ENCODE assay signal across 8 cellular contexts in the genomic region with DNA sequence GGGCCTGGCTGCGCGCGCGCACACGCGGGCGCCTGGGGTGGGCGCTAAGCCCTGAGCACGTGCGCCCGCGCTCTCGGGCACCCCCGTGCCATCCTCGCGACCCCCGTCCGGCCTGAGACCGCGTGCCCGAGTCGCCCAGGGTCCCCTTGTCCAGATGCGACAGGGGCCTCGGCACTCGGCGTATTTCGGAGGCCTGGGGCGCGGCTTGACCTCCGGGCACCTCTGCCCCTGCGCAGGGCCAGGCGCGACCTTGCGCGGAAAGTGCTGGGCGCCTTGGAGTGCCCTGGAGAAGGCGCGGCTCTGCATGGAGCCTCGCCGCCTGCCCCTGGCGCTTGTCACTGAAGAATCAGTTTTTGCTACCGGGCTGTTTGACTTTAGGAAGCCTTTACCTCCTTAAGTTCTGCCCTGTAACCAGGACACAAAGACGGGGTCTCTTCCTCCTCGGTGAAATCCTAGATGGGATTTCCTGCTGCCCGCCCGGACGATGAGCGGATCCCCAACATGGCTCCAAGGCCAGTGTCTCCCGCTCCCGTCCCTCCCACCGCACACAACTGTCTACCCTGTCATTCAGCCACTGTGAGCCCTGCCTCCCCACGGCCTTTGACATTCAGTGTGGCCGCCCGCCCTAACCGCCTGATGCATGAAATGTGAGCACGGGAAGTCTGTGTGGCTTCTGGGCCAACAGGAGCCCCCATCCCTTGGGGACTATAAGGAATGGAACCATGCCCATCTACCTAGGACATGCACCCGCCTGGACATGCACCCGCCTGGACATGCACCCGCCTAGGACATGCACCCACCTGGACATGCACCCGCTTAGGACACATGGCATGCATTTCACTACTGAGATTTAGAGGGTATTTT. TPM values are rescaled to one million over a fixed set of nuclear protein-coding genes. Genes with fewer than 3 reads are reported as not detected.
DNase-seq lines count a peak whose midpoint lies in the region; ATAC-seq, FAIRE-seq and TF ChIP-seq lines count a peak whose summit lies in the region.

No MANE protein-coding gene starts in this region.

- H3K79me2 ChIP-seq in SK-N-SH (ENCODE audit: insufficient read depth): 0 out of 2 replicates have a peak, but pooled peaks cover 5% of the 10 kb centered on the region

- peak overlapping the region; percentile 93; the same call in 1 of the 2 replicates for H3K4me2 ChIP-seq in SK-N-SH

- H3K9ac ChIP-seq in SK-N-SH: no peak overlapping the region
- peak overlapping the region in 1 of 2 donors; percentile 12 for H3K9ac ChIP-seq in kidney (ENCODE audit: low read length in 2 of 2)

- DNase-seq in SK-N-SH: no peak
- peak in 5 of 7 donors; percentile 30 to 59 (median 41) for DNase-seq in adrenal gland
- DNase-seq in kidney: peak; percentile 84
- no peak for DNase-seq in thoracic aorta (ENCODE audit: low spot score)
- no peak for DNase-seq in stimulated activated CD4-positive, alpha-beta T cell treated with anti-CD3 and anti-CD28 coated beads, Interleukin-4, amount 100 ng/mL, for 1 hour
- no peak for DNase-seq in germinal center (ENCODE audit: low spot score)
- no peak for DNase-seq in OCI-M1 (lab: John Stamatoyannopoulos, UW)

- H3K36me3 ChIP-seq in SK-N-SH (replicated peaks in 1 of 2; ENCODE audit: control insufficient read depth in 1 of 2, insufficient read depth in 2 of 2, low read length in 1 of 2) (peaks cover 0 to 4% of the 10 kb centered on the region in 2 experiments), adrenal gland (replicated peaks in 1 of 2) (no peaks in the 10 kb centered on the region), kidney (ENCODE audit: control insufficient read depth in 1 of 2, insufficient read depth in 2 of 2, low read length in 2 of 2) (no peaks in the 10 kb centered on the region), thoracic aorta (no peaks in the 10 kb centered on the region)

- ATAC-seq in SK-N-SH treated with all-trans-retinoic acid at 6 μM for 48 hours: no peak
- no peak for ATAC-seq in thoracic aorta (ENCODE audit: insufficient number of reproducible peaks, low FRiP score, low read depth)

- no peaks in the 10 kb centered on the region for H4K20me1 ChIP-seq in SK-N-SH (ENCODE audit: insufficient read depth)

- no peak for TF ChIP-seq EP300 in SK-N-SH (IDR thresholded peaks at IDR 0.05; ENCODE audit: borderline replicate concordance in 1 of 2, low read depth in 1 of 2, low read length in 1 of 2)

- TF ChIP-seq POLR2A in adrenal gland (IDR thresholded peaks at IDR 0.05): no peak

- CTCF ChIA-PET in SK-N-SH (lab: Yijun Ruan, JAX): no interaction called here

- no peak for TF ChIP-seq CTCF in SK-N-SH (IDR thresholded peaks at IDR 0.05)
- no peak for TF ChIP-seq CTCF in adrenal gland (IDR thresholded peaks at IDR 0.05)
- TF ChIP-seq CTCF in kidney (IDR thresholded peaks at IDR 0.05; ENCODE audit: borderline replicate concordance, extremely low read depth, insufficient read depth): no peak
- TF ChIP-seq CTCF in thoracic aorta (IDR thresholded peaks at IDR 0.05): no peak

- intact Hi-C loops in adrenal gland (cut with DNase I): no loop called here
- intact Hi-C loops in kidney (cut with DNase I): no loop called here

- no peaks in the 10 kb centered on the region for H3F3A ChIP-seq in SK-N-SH (replicated peaks; ENCODE audit: insufficient read depth)

- POLR2A ChIA-PET in SK-N-SH (lab: Yijun Ruan, JAX): no interaction called here

- peaks cover 0 to 26% of the 10 kb centered on the region in 2 experiments; a peak in 1 of 4 replicates for H3K4me1 ChIP-seq in SK-N-SH (ENCODE audit: control insufficient read depth in 1 of 2, insufficient read depth in 2 of 2, low read depth in 1 of 2, low read length in 1 of 2)
- peaks cover 6 to 19% of the 10 kb centered on the region in 2 donors for H3K4me1 ChIP-seq in adrenal gland (replicated peaks in 1 of 2)
- peaks cover 4 to 9% of the 10 kb centered on the region in 2 donors for H3K4me1 ChIP-seq in kidney (ENCODE audit: control insufficient read depth in 1 of 2, insufficient read depth in 1 of 2, low read depth in 1 of 2, low read length in 2 of 2)
- H3K4me1 ChIP-seq in thoracic aorta (ENCODE audit: control insufficient read depth in 1 of 2, low read depth in 2 of 2): peaks cover 4 to 17% of the 10 kb centered on the region in 2 donors

- H3K4me3 ChIP-seq in SK-N-SH (ENCODE audit: low read depth in 2 of 2, low read length in 1 of 2): peak overlapping the region; percentile 67 to 83; a peak in 3 of 4 replicates
- peak overlapping the region in 3 of 4 donors; percentile 40 to 84 (median 81) for H3K4me3 ChIP-seq in adrenal gland
- peak overlapping the region in 1 of 2 donors; percentile 63 for H3K4me3 ChIP-seq in kidney (ENCODE audit: low read length in 2 of 2)
- peak overlapping the region; percentile 92 for H3K4me3 ChIP-seq in thoracic aorta

- FAIRE-seq in kidney (lab: Jason Lieb, UNC): no peak

- H2AFZ ChIP-seq in SK-N-SH (ENCODE audit: low read depth): peak overlapping the region; percentile 78; the same call in 1 of the 2 replicates

- no peak for TF ChIP-seq RAD21 in SK-N-SH (IDR thresholded peaks at IDR 0.05; ENCODE audit: low read length)

- no peaks in the 10 kb centered on the region for H3K9me2 ChIP-seq in SK-N-SH

- WGBS in SK-N-SH (ENCODE audit: low lambda C conversion rate): 87% methylated on average over 22 of the region's 60 CpGs
- 19 to 51% (median 34%) methylated on average over 12 to 60 of the region's 60 CpGs for WGBS in adrenal gland, 4 donors

- H3K27ac ChIP-seq in SK-N-SH (ENCODE audit: low read depth in 2 of 2, low read length in 1 of 2) (no peak overlapping the region), adrenal gland (peak overlapping the region in 4 of 5 donors; percentile 71 to 84 (median 76)), kidney (ENCODE audit: low read depth in 2 of 2, low read length in 2 of 2) (no peak overlapping the region), thoracic aorta (peak overlapping the region in 1 of 2 donors; percentile 63)

- no peaks in the 10 kb centered on the region for H3K27me3 ChIP-seq in SK-N-SH (ENCODE audit: insufficient read depth)
- no peaks in the 10 kb centered on the region for H3K27me3 ChIP-seq in adrenal gland
- no peaks in the 10 kb centered on the region for H3K27me3 ChIP-seq in thoracic aorta (replicated peaks; ENCODE audit: insufficient read depth)

- no peaks in the 10 kb centered on the region for H3K9me3 ChIP-seq in SK-N-SH
- no peaks in the 10 kb centered on the region for H3K9me3 ChIP-seq in adrenal gland (replicated peaks in 1 of 3)
- H3K9me3 ChIP-seq in kidney (ENCODE audit: control insufficient read depth in 1 of 2, low read length in 2 of 2): peaks cover 0 to 2% of the 10 kb centered on the region in 2 donors
- no peaks in the 10 kb centered on the region for H3K9me3 ChIP-seq in thoracic aorta

TF ChIP-seq in SK-N-SH, 30 proteins besides CTCF, POLR2A, EP300 and RAD21:
- TF ChIP-seq, protein P1, sequence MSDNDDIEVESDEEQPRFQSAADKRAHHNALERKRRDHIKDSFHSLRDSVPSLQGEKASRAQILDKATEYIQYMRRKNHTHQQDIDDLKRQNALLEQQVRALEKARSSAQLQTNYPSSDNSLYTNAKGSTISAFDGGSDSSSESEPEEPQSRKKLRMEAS (IDR thresholded peaks at IDR 0.05; ENCODE audit: low read depth): peak; percentile 70; the same call in 1 of the 2 replicates
- TF ChIP-seq MEF2A (IDR thresholded peaks at IDR 0.05; ENCODE audit: borderline replicate concordance, low read depth): no peak

TF ChIP-seq in SK-N-SH treated with all-trans-retinoic acid at 6 μM for 48 hours, 23 proteins besides CTCF, POLR2A, EP300 and RAD21:
- TF ChIP-seq SNAI2 (CRISPR knock-in tag; IDR thresholded peaks at IDR 0.05) (no peak), PPARA (CRISPR knock-in tag; IDR thresholded peaks at IDR 0.05; ENCODE audit: borderline replicate concordance) (no peak), ZNF565 (CRISPR knock-in tag; conservative IDR thresholded peaks at IDR 0.05; ENCODE audit: low read depth) (no peak)
- TF ChIP-seq, protein P2, sequence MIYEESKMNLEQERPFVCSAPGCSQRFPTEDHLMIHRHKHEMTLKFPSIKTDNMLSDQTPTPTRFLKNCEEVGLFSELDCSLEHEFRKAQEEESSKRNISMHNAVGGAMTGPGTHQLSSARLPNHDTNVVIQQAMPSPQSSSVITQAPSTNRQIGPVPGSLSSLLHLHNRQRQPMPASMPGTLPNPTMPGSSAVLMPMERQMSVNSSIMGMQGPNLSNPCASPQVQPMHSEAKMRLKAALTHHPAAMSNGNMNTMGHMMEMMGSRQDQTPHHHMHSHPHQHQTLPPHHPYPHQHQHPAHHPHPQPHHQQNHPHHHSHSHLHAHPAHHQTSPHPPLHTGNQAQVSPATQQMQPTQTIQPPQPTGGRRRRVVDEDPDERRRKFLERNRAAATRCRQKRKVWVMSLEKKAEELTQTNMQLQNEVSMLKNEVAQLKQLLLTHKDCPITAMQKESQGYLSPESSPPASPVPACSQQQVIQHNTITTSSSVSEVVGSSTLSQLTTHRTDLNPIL (CRISPR knock-in tag; IDR thresholded peaks at IDR 0.05; ENCODE audit: low read depth): no peak

RNA-seq across cellular contexts. Expression of a gene that starts 1.1 kb away (rescaled TPM):
- polyA plus RNA-seq in SK-N-SH (2012; rRNA removed): 27.0 and 27.8 TPM in 2 replicates
- polyA plus RNA-seq in SK-N-SH (2012; cell fraction: cytosol; rRNA removed): 20.1 and 23.8 TPM in 2 replicates
- 21.1 and 30.0 TPM in 2 replicates for polyA plus RNA-seq in SK-N-SH (2012; cell fraction: nucleus; rRNA removed)
- 10 to 100 TPM in 6 of 8 donors, 1 to 10 TPM in 2; 2.8 to 18.0 (median 15.9) TPM for total RNA-seq in adrenal gland
- 10 to 100 TPM in 2 of 3 donors, 1 to 10 TPM in 1; 7.7 to 36.5 (median 22.8) TPM for polyA plus RNA-seq in adrenal gland
- 14.4 TPM for total RNA-seq in kidney
- polyA plus RNA-seq in kidney (ENCODE audit: insufficient read depth, low read depth, low replicate concordance): 11.6 TPM
- total RNA-seq in thoracic aorta: 1 to 10 TPM; 1.1 to 4.2 TPM

RNA-seq across cellular contexts. Expression of a gene that starts 23.2 kb away (rescaled TPM):
- 10.0 and 11.2 TPM in 2 replicates for polyA plus RNA-seq in SK-N-SH (2012; rRNA removed)
- polyA plus RNA-seq in SK-N-SH (2012; cell fraction: cytosol; rRNA removed): 7.4 and 7.6 TPM in 2 replicates
- polyA plus RNA-seq in SK-N-SH (2012; cell fraction: nucleus; rRNA removed): 44.8 and 57.8 TPM in 2 replicates
- 10 to 100 TPM in 4 of 8 donors, 1 to 10 TPM in 4; 6.5 to 17.6 (median 10.5) TPM for total RNA-seq in adrenal gland
- 10 to 100 TPM in 2 of 3 donors, 1 to 10 TPM in 1; 7.0 to 12.1 (median 10.1) TPM for polyA plus RNA-seq in adrenal gland
- total RNA-seq in kidney: 14.6 TPM
- polyA plus RNA-seq in kidney (ENCODE audit: insufficient read depth, low read depth, low replicate concordance): 14.4 TPM
- total RNA-seq in thoracic aorta: 1 to 10 TPM; 3.2 to 8.9 TPM

Comparison
In these comparisons a context has a peak if more than half of its experiments do, and no peak if none do; other contexts are left out.
1. DNase-seq: peak in adrenal gland (5 of 7) and kidney (single experiment); none in SK-N-SH (single experiment), thoracic aorta (single experiment), stimulated activated CD4-positive, alpha-beta T cell treated with anti-CD3 and anti-CD28 coated beads, Interleukin-4, amount 100 ng/mL, for 1 hour (single experiment), germinal center (single experiment) and OCI-M1 (single experiment).
2. H3K27ac ChIP-seq: peak in adrenal gland (4 of 5); none in SK-N-SH (0 of 2) and kidney (0 of 2).